In genomic region chr1:97668945-97669344, GRCh38 we compare ENCODE assay signal across 10 cellular contexts.
A peak's percentile ranks its signal among the peaks of the same experiment; 100 is the strongest.
DNase-seq lines count a peak whose midpoint lies in the region; ATAC-seq and TF ChIP-seq lines count a peak whose summit lies in the region.
"Had no signal": no experiment of that assay in that cellular context is flagged by ENCODE, and none has a peak within 500 bp of the region (broad histone marks: within the 10 kb centered on the region; RNA-seq: fewer than 3 reads in every experiment).

No MANE protein-coding gene starts in this region.

- DNase-seq in activated CD4-positive, alpha-beta T cell treated with anti-CD3 and anti-CD28 coated beads for 36 hours: peak; percentile 26
- no peak for DNase-seq in activated CD4-positive, alpha-beta T cell treated with anti-CD3 and anti-CD28 coated beads, Interleukin-2, amount 50 U/mL, for 4 hours
- DNase-seq in NB4 (ENCODE audit: low read depth): peak; percentile 29
- peak; percentile 51 to 73 for DNase-seq in cardiac fibroblast (ENCODE audit: low read depth in 2 of 2)
- DNase-seq in osteocyte (ENCODE audit: extremely low spot score, unreplicated experiment): no peak
- no peak for DNase-seq in esophagus squamous epithelium (lab: John Stamatoyannopoulos, UW)
- no peak for DNase-seq in iPS-NIHi11 (ENCODE audit: low spot score)

- intact Hi-C loops in activated CD4-positive, alpha-beta T cell treated with anti-CD3 and anti-CD28 coated beads for 36 hours (cut with DNase I, micrococcal nuclease): loop anchor here (2.0 to 5.0 kb wide), 2 partner anchors 382 to 383 kb away; no protein-coding TSS in a partner anchor
- intact Hi-C loops in esophagus squamous epithelium (cut with DNase I): no loop called here

- WGBS in esophagus squamous epithelium, 2 donors: 42 to 45% methylated on average over 2 of the region's 2 CpGs

- H3K4me3 Mint-ChIP-seq in activated CD4-positive, alpha-beta T cell treated with anti-CD3 and anti-CD28 coated beads for 36 hours: no peak overlapping the region
- H3K4me3 Mint-ChIP-seq in osteocyte (ENCODE audit: unreplicated experiment): no peak overlapping the region
- H3K4me3 Mint-ChIP-seq: B cell; T-helper 2 cell treated with Interferon-gamma antibody and Interleukin-4, amounts not matched to agents 5 μg/mL and 100 μg/mL, for 36 hours had no signal

- no peak for TF ChIP-seq POLR2A in NB4 (IDR thresholded peaks at IDR 0.05; ENCODE audit: extremely low read depth, insufficient read length)
- TF ChIP-seq POLR2A in esophagus squamous epithelium (IDR thresholded peaks at IDR 0.05): no peak

- peaks cover 16% of the 10 kb centered on the region for H3K36me3 Mint-ChIP-seq in activated CD4-positive, alpha-beta T cell treated with anti-CD3 and anti-CD28 coated beads for 36 hours (ENCODE audit: low read depth)
- peaks cover 12% of the 10 kb centered on the region for H3K36me3 Mint-ChIP-seq in osteocyte (ENCODE audit: unreplicated experiment)

- no peak for ATAC-seq in activated CD4-positive, alpha-beta T cell treated with anti-CD3 and anti-CD28 coated beads for 36 hours
- ATAC-seq in GM18498 (IDR thresholded peaks at IDR 0.05; ENCODE audit: unreplicated experiment): no peak

- H3K27ac ChIP-seq in esophagus squamous epithelium: no peak overlapping the region

- H3K9me3 ChIP-seq in esophagus squamous epithelium: no peaks in the 10 kb centered on the region

- CTCF ChIA-PET in activated CD4-positive, alpha-beta T cell treated with anti-CD3 and anti-CD28 coated beads for 36 hours (lab: Charles Lee): interaction anchor here (1.0 kb wide), 1 partner anchor 235 kb away, joined by 3 read pairs; no protein-coding TSS in a partner anchor

- no peaks in the 10 kb centered on the region for H3K27me3 Mint-ChIP-seq in activated CD4-positive, alpha-beta T cell treated with anti-CD3 and anti-CD28 coated beads for 36 hours
- no peaks in the 10 kb centered on the region for H3K27me3 Mint-ChIP-seq in osteocyte (ENCODE audit: unreplicated experiment)
- H3K27me3 Mint-ChIP-seq: B cell had no signal

- TF ChIP-seq CTCF in NB4 (IDR thresholded peaks at IDR 0.05; ENCODE audit: low read depth, low read length) (no peak), cardiac fibroblast (IDR thresholded peaks at IDR 0.05; ENCODE audit: low read depth, low read length) (no peak), osteocyte (IDR thresholded peaks at IDR 0.05) (peak; percentile 48), esophagus squamous epithelium (IDR thresholded peaks at IDR 0.05) (peak in 1 of 6 experiments; percentile 34)

- no peaks in the 10 kb centered on the region for H3K27me3 ChIP-seq in esophagus squamous epithelium

- peaks cover 0 to 7% (median 0%) of the 10 kb centered on the region in 3 donors for H3K36me3 ChIP-seq in esophagus squamous epithelium

- H3K4me1 Mint-ChIP-seq in activated CD4-positive, alpha-beta T cell treated with anti-CD3 and anti-CD28 coated beads for 36 hours: no peaks in the 10 kb centered on the region
- H3K4me1 Mint-ChIP-seq in osteocyte (ENCODE audit: unreplicated experiment): peaks cover 12% of the 10 kb centered on the region
- H3K4me1 Mint-ChIP-seq: B cell had no signal

- no peak overlapping the region for H3K27ac Mint-ChIP-seq in activated CD4-positive, alpha-beta T cell treated with anti-CD3 and anti-CD28 coated beads for 36 hours
- H3K27ac Mint-ChIP-seq in osteocyte (ENCODE audit: unreplicated experiment): peak overlapping the region; percentile 13
- H3K27ac Mint-ChIP-seq: B cell; T-helper 2 cell treated with Interferon-gamma antibody and Interleukin-4, amounts not matched to agents 5 μg/mL and 100 μg/mL, for 36 hours had no signal

- H3K4me3 ChIP-seq in NB4 (ENCODE audit: low read depth, low read length) (no peak overlapping the region), cardiac fibroblast (replicated peaks in 1 of 2; ENCODE audit: low read depth in 2 of 2, low read length in 2 of 2) (no peak overlapping the region), esophagus squamous epithelium (no peak overlapping the region)

- POLR2A ChIA-PET in activated CD4-positive, alpha-beta T cell treated with anti-CD3 and anti-CD28 coated beads for 36 hours (lab: Charles Lee): no interaction called here

- H3K4me1 ChIP-seq in esophagus squamous epithelium: no peaks in the 10 kb centered on the region

- peaks cover 4% of the 10 kb centered on the region for H3K9me3 Mint-ChIP-seq in activated CD4-positive, alpha-beta T cell treated with anti-CD3 and anti-CD28 coated beads for 36 hours (ENCODE audit: low read depth)
- H3K9me3 Mint-ChIP-seq in osteocyte (ENCODE audit: unreplicated experiment): no peaks in the 10 kb centered on the region
- H3K9me3 Mint-ChIP-seq: T-helper 2 cell treated with Interferon-gamma antibody and Interleukin-4, amounts not matched to agents 5 μg/mL and 100 μg/mL, for 36 hours had no signal

Comparison
In these comparisons a context has a peak if more than half of its experiments do, and no peak if none do; other contexts are left out.
1. DNase-seq: peak in activated CD4-positive, alpha-beta T cell treated with anti-CD3 and anti-CD28 coated beads for 36 hours (single experiment), NB4 (single experiment) and cardiac fibroblast (2 of 2); none in activated CD4-positive, alpha-beta T cell treated with anti-CD3 and anti-CD28 coated beads, Interleukin-2, amount 50 U/mL, for 4 hours (0 of 2), osteocyte (single experiment), esophagus squamous epithelium (single experiment) and iPS-NIHi11 (single experiment).